ENCODE assay signal across 13 cellular contexts in the genomic region with DNA sequence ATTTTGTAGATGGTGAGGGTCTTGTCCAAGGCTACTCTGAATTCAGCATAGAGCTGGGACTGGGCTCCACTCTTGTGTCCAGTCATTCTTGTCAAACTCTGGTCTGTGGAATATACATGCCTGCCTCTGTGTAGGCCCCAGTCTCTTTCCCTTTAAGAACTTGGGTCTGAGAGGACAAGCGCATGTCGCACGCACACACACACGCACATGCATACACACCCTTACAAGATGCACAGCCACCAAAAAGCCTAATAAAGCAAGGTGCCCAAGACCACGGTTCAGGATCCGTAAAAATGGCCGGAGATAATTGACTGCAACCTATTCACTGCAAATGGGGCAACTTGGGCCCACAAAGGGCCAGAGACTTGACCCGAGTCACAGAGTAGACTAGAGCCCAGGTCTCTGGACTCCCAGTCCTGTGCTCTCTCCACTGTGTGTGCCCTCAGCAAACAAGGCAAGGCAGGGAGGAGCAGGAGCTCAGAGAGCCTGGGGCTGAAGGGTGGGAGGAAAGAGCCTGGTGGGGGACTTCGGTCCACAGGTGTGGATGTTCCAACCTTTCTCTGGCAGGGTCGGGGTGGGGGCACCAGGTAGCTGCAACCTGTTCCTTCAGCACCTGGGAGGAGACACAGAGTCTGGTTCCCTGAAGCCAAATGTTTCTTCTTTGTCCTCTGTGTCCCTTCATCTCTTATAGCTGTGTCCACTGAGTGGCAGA. TPM values are rescaled to one million over a fixed set of nuclear protein-coding genes. Genes with fewer than 3 reads are reported as not detected.
DNase-seq lines count a peak whose midpoint lies in the region; ATAC-seq and TF ChIP-seq lines count a peak whose summit lies in the region.
"Had no signal": no experiment of that assay in that cellular context is flagged by ENCODE, and none has a peak within 500 bp of the region (broad histone marks: within the 10 kb centered on the region; RNA-seq: fewer than 3 reads in every experiment).

No MANE protein-coding gene starts in this region.

- no peaks in the 10 kb centered on the region for H3K79me2 ChIP-seq in neural progenitor cell (ENCODE audit: low read depth)

- H3K56ac ChIP-seq in IMR-90 (ENCODE audit: extremely low read depth, insufficient read depth, low read length): no peak overlapping the region

- H3K79me1 ChIP-seq in IMR-90 (ENCODE audit: low read depth in 1 of 2, low read length in 2 of 2): no peaks in the 10 kb centered on the region

- no peaks in the 10 kb centered on the region for H3K4me1 ChIP-seq in CD4-positive, alpha-beta memory T cell (ENCODE audit: insufficient read depth, low read length)
- H3K4me1 ChIP-seq in IMR-90 (ENCODE audit: control insufficient read depth, insufficient read depth, low read length) (no peaks in the 10 kb centered on the region), neural progenitor cell (peaks cover 12% of the 10 kb centered on the region)
- H3K4me1 ChIP-seq: BE2C had no signal

- H3K4me3 ChIP-seq in CD4-positive, alpha-beta memory T cell (ENCODE audit: low read length in 2 of 2): no peak overlapping the region
- no peak overlapping the region for H3K4me3 ChIP-seq in IMR-90 (ENCODE audit: insufficient read depth, low read depth, low read length)
- H3K4me3 ChIP-seq in neural progenitor cell: no peak overlapping the region

- H2BK5ac ChIP-seq in IMR-90 (ENCODE audit: low read depth, low read length, poor library complexity, severe bottlenecking): no peak overlapping the region

- intact Hi-C loops in CD4-positive, alpha-beta memory T cell (cut with micrococcal nuclease): no loop called here
- intact Hi-C loops in IMR-90 (cut with micrococcal nuclease): no loop called here

- POLR2A ChIA-PET in CD4-positive, alpha-beta memory T cell (lab: Charles Lee; ENCODE audit: partially characterized antibody): no interaction called here
- POLR2A ChIA-PET in IMR-90 (lab: Charles Lee; ENCODE audit: unreplicated experiment): no interaction called here

- H3K4ac ChIP-seq in IMR-90 (ENCODE audit: low read depth, low read length): no peak overlapping the region

- no peak overlapping the region for H2BK15ac ChIP-seq in IMR-90 (ENCODE audit: low read depth, low read length)

- no peak for ATAC-seq in IMR-90 (ENCODE audit: low read depth)

- H4K8ac ChIP-seq in IMR-90 (ENCODE audit: low read depth in 2 of 2, low read length in 2 of 2): no peak overlapping the region

- peaks cover 17% of the 10 kb centered on the region for H3K27me3 ChIP-seq in CD4-positive, alpha-beta memory T cell (ENCODE audit: insufficient read depth, low read length)
- H3K27me3 ChIP-seq in IMR-90 (ENCODE audit: control insufficient read depth, insufficient read depth, low read length) (peaks cover 20% of the 10 kb centered on the region), neural progenitor cell (peaks cover 73% of the 10 kb centered on the region)

- no peak overlapping the region for H3K18ac ChIP-seq in IMR-90 (ENCODE audit: low read depth, low read length)

- no peak for TF ChIP-seq RAD21 in IMR-90 (IDR thresholded peaks at IDR 0.05; ENCODE audit: low read length)

- no peak overlapping the region for H3K14ac ChIP-seq in IMR-90 (replicated peaks; ENCODE audit: low read depth, low read length)

- H2AK5ac ChIP-seq in IMR-90 (ENCODE audit: low read depth, low read length): no peak overlapping the region

- no peak overlapping the region for H2AK9ac ChIP-seq in IMR-90 (replicated peaks; ENCODE audit: low read depth, low read length, poor library complexity)

- no peak for DNase-seq in CD4-positive, alpha-beta memory T cell
- no peak for DNase-seq in IMR-90
- DNase-seq in endothelial cell (ENCODE audit: low spot score): no peak
- DNase-seq in neural progenitor cell (ENCODE audit: low spot score): no peak
- no peak for DNase-seq in activated gamma-delta T cell treated with Interleukin-2 at 50 U/mL for 16 hours
- no peak for DNase-seq in NCI-H524 treated with DMSO at 0.1 percent for 48 hours (lab: John Stamatoyannopoulos, UW)
- DNase-seq in GF-D8 (lab: John Stamatoyannopoulos, UW): no peak
- no peak for DNase-seq in T1000 (lab: John Stamatoyannopoulos, UW)
- DNase-seq: activated CD4-positive, alpha-beta T cell treated with anti-CD3 and anti-CD28 coated beads, Interleukin-2, amount 50 U/mL, for 4 hours; NCI-H2029 treated with DMSO at 0.1 percent for 48 hours had no signal

- H3K23ac ChIP-seq in IMR-90 (ENCODE audit: low read depth, low read length): no peak overlapping the region

- CTCF ChIA-PET in CD4-positive, alpha-beta memory T cell (lab: Charles Lee; ENCODE audit: partially characterized antibody): no interaction called here
- CTCF ChIA-PET in IMR-90 (lab: Yijun Ruan, JAX): no interaction called here

- no peak for TF ChIP-seq POLR2A in IMR-90 (IDR thresholded peaks at IDR 0.05; ENCODE audit: low read depth, low read length)

- BruUV-seq in IMR-90 (replicated peaks; lab: Mats Ljungman, UMichigan): no TSS peak

- H2AFZ ChIP-seq in IMR-90 (replicated peaks; ENCODE audit: low read length, poor library complexity) (peak overlapping the region; percentile 46), neural progenitor cell (replicated peaks) (peak overlapping the region; percentile 96)

- H3K36me3 ChIP-seq in CD4-positive, alpha-beta memory T cell (ENCODE audit: insufficient read depth, low read length): no peaks in the 10 kb centered on the region
- H3K36me3 ChIP-seq in IMR-90 (ENCODE audit: control insufficient read depth, insufficient read depth, low read length): no peaks in the 10 kb centered on the region
- no peaks in the 10 kb centered on the region for H3K36me3 ChIP-seq in neural progenitor cell
- H3K36me3 ChIP-seq: ascending aorta, BE2C had no signal

- H3K27ac ChIP-seq in CD4-positive, alpha-beta memory T cell (ENCODE audit: low read depth, low read length): no peak overlapping the region
- H3K27ac ChIP-seq in IMR-90 (ENCODE audit: insufficient read depth, low read length): no peak overlapping the region
- no peak overlapping the region for H3K27ac ChIP-seq in neural progenitor cell
- H3K27ac ChIP-seq: ascending aorta had no signal

- no peaks in the 10 kb centered on the region; the same call in none of the 2 replicates for H3K9me1 ChIP-seq in IMR-90 (ENCODE audit: insufficient read depth, low read length)

- H4K5ac ChIP-seq in IMR-90 (ENCODE audit: low read depth, low read length): no peak overlapping the region

- no peak overlapping the region for H2BK20ac ChIP-seq in IMR-90 (ENCODE audit: low read depth, low read length)

- H4K91ac ChIP-seq in IMR-90 (ENCODE audit: insufficient read depth, low read depth, low read length): no peak overlapping the region

- H4K20me1 ChIP-seq in IMR-90 (ENCODE audit: insufficient read depth, low read length) (no peaks in the 10 kb centered on the region), neural progenitor cell (ENCODE audit: low read depth) (no peaks in the 10 kb centered on the region)

- no peaks in the 10 kb centered on the region for H3K9me3 ChIP-seq in CD4-positive, alpha-beta memory T cell (ENCODE audit: control insufficient read depth in 1 of 2, low read length in 2 of 2)
- H3K9me3 ChIP-seq in IMR-90 (ENCODE audit: control insufficient read depth, insufficient read depth, low read length): peaks cover 7% of the 10 kb centered on the region
- H3K9me3 ChIP-seq in neural progenitor cell (ENCODE audit: low read depth): no peaks in the 10 kb centered on the region
- H3K9me3 ChIP-seq: ascending aorta, BE2C had no signal

- 80% methylated on average over 4 of the region's 10 CpGs; no CpG with 5 or more reads in 1 of the 2 experiments for WGBS in IMR-90 (ENCODE audit: extremely low coverage in 2 of 2, insufficient read length in 1 of 2), 2 experiments

- peaks cover 17 to 46% of the 10 kb centered on the region in 2 donors for H3K27me3 Mint-ChIP-seq in CD4-positive, alpha-beta memory T cell
- H3K27me3 Mint-ChIP-seq in endothelial cell (ENCODE audit: unreplicated experiment): peaks cover 13% of the 10 kb centered on the region
- H3K27me3 Mint-ChIP-seq in neural progenitor cell (ENCODE audit: insufficient read depth, low read depth): peaks cover 38% of the 10 kb centered on the region

- in situ Hi-C loops in IMR-90 (cut with MboI; ENCODE audit: low sequenced_read_pairs): no loop called here

- H2BK120ac ChIP-seq in IMR-90 (ENCODE audit: low read depth, low read length): no peak overlapping the region

- no peaks in the 10 kb centered on the region for H3K9me3 Mint-ChIP-seq in CD4-positive, alpha-beta memory T cell
- H3K9me3 Mint-ChIP-seq in endothelial cell (ENCODE audit: unreplicated experiment) (no peaks in the 10 kb centered on the region), neural progenitor cell (no peaks in the 10 kb centered on the region)
- H3K9me3 Mint-ChIP-seq: activated T-helper 1 cell treated with anti-CD3 and anti-CD28 coated beads, Interleukin-12 subunit alpha, Interleukin-12 subunit beta, Interleukin-2, Interleukin-4 antibody, amounts not matched to agents 30 ng/mL and 10 ng/mL and 1 ng/mL, durations not matched to agents 14 hours and 24 hours and 36 hours had no signal

- dilution Hi-C loops in IMR-90 (cut with HindIII; ENCODE audit: low sequenced_read_pairs, unreplicated experiment): no loop called here

- H3K9ac ChIP-seq in IMR-90 (ENCODE audit: low read depth, low read length): no peak overlapping the region
- H3K9ac ChIP-seq in neural progenitor cell: no peak overlapping the region

- peaks cover 0 to 4% (median 1%) of the 10 kb centered on the region in 4 donors for H3K4me1 Mint-ChIP-seq in CD4-positive, alpha-beta memory T cell
- H3K4me1 Mint-ChIP-seq in endothelial cell (ENCODE audit: unreplicated experiment) (no peaks in the 10 kb centered on the region), neural progenitor cell (peaks cover 15% of the 10 kb centered on the region)

- peaks cover 4% of the 10 kb centered on the region for H3F3A ChIP-seq in neural progenitor cell (ENCODE audit: low read depth)

- TF ChIP-seq CTCF in IMR-90 (conservative IDR thresholded peaks at IDR 0.05; ENCODE audit: low read depth, low read length) (no peak), endothelial cell (IDR thresholded peaks at IDR 0.05; ENCODE audit: unreplicated experiment) (no peak), neural progenitor cell (IDR thresholded peaks at IDR 0.05) (no peak)

- H3K4me3 Mint-ChIP-seq in CD4-positive, alpha-beta memory T cell: peak overlapping the region in 7 of 8 donors; percentile 8 to 61 (median 56)
- H3K4me3 Mint-ChIP-seq in endothelial cell (ENCODE audit: unreplicated experiment) (peak overlapping the region; percentile 42), neural progenitor cell (peak overlapping the region; percentile 77)
- H3K4me3 Mint-ChIP-seq: activated T-helper 1 cell treated with anti-CD3 and anti-CD28 coated beads, Interleukin-12 subunit alpha, Interleukin-12 subunit beta, Interleukin-2, Interleukin-4 antibody, amounts not matched to agents 30 ng/mL and 10 ng/mL and 1 ng/mL, durations not matched to agents 14 hours and 24 hours and 36 hours had no signal

- H3K36me3 Mint-ChIP-seq in CD4-positive, alpha-beta memory T cell: no peaks in the 10 kb centered on the region
- H3K36me3 Mint-ChIP-seq in endothelial cell (ENCODE audit: low read depth, unreplicated experiment) (no peaks in the 10 kb centered on the region), neural progenitor cell (no peaks in the 10 kb centered on the region)

- peak overlapping the region in 1 of 7 donors; percentile 37 for H3K27ac Mint-ChIP-seq in CD4-positive, alpha-beta memory T cell
- H3K27ac Mint-ChIP-seq in endothelial cell (ENCODE audit: unreplicated experiment): no peak overlapping the region
- no peak overlapping the region for H3K27ac Mint-ChIP-seq in neural progenitor cell
- H3K27ac Mint-ChIP-seq: activated T-helper 1 cell treated with anti-CD3 and anti-CD28 coated beads, Interleukin-12 subunit alpha, Interleukin-12 subunit beta, Interleukin-2, Interleukin-4 antibody, amounts not matched to agents 30 ng/mL and 10 ng/mL and 1 ng/mL, durations not matched to agents 14 hours and 24 hours and 36 hours had no signal

- no peak overlapping the region for H3K4me2 ChIP-seq in IMR-90 (ENCODE audit: low read depth, low read length)
- H3K4me2 ChIP-seq in neural progenitor cell: peak overlapping the region; percentile 87

RNA-seq across cellular contexts. Expression of gene PAQR5, which starts 0.9 kb away (rescaled TPM):
- under 1 TPM in 1 of 2 experiments, not detected in 1; 0.20 TPM for total RNA-seq in CD4-positive, alpha-beta memory T cell
- polyA plus RNA-seq in CD4-positive, alpha-beta memory T cell: not detected
- total RNA-seq in IMR-90 (2012; rRNA removed) (2.7 and 3.3 TPM in 2 replicates), endothelial cell (ENCODE audit: unreplicated experiment) (0.15 TPM), neural progenitor cell (ENCODE audit: low replicate concordance) (1.1 and 1.4 TPM in 2 replicates)
- polyA plus RNA-seq in IMR-90 (2012; rRNA removed): 2.3 and 3.1 TPM in 2 replicates
- 1.7 and 3.2 TPM in 2 replicates for polyA plus RNA-seq in IMR-90 (2012; cell fraction: cytosol; rRNA removed)
- polyA plus RNA-seq in IMR-90 (2012; cell fraction: nucleus; rRNA removed; ENCODE audit: low replicate concordance): 0.87 and 1.6 TPM in 2 replicates
- total RNA-seq: activated T-helper 1 cell treated with anti-CD3 and anti-CD28 coated beads, Interleukin-12 subunit alpha, Interleukin-12 subunit beta, Interleukin-2, Interleukin-4 antibody, amounts not matched to agents 30 ng/mL and 10 ng/mL and 1 ng/mL, durations not matched to agents 14 hours and 24 hours and 36 hours had no signal
